Comparison of ENCODE assay signal across 9 cellular contexts in the genomic region with DNA sequence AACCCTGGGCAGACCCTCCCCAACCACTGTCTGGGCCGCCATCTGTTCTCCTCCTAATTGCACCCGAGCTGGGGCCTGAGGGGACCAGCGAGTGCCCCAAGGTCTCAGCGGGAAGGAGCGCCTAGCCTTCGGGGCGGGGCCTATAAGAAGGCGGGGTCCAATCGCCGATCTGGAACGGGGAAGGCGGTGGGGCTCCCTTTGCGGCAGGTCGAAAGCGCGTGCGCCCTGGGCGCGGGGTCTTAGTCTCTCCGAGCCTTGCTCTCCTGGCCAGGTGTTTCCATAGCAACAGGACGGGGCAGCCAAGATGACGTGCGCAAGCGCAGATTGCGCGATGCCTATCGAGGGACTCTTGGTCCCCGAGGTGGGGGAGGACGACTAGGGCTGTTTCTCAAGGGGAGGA. TPM values are rescaled to one million over a fixed set of nuclear protein-coding genes. Genes with fewer than 3 reads are reported as not detected.
A peak's percentile ranks its signal among the peaks of the same experiment; 100 is the strongest.
DNase-seq lines count a peak whose midpoint lies in the region; ATAC-seq, FAIRE-seq and TF ChIP-seq lines count a peak whose summit lies in the region.
"Had no signal": no experiment of that assay in that cellular context is flagged by ENCODE, and none has a peak within 500 bp of the region (broad histone marks: within the 10 kb centered on the region; RNA-seq: fewer than 3 reads in every experiment).

No MANE protein-coding gene starts in this region.

- H3K4me1 ChIP-seq in CD8-positive, alpha-beta T cell (ENCODE audit: insufficient read depth, low read length), result peaks cover 24% of the 10 kb centered on the region

- H3K27me3 Mint-ChIP-seq in CD8-positive, alpha-beta T cell (ENCODE audit: low read depth), result peaks cover 72% of the 10 kb centered on the region
- H3K27me3 Mint-ChIP-seq in mesothelial cell of epicardium (ENCODE audit: low read depth), result peaks cover 76% of the 10 kb centered on the region

- no peak for FAIRE-seq in bronchial epithelial cell (lab: Jason Lieb, UNC)

- no peak overlapping the region for H3K27ac Mint-ChIP-seq in CD8-positive, alpha-beta T cell
- H3K27ac Mint-ChIP-seq in mesothelial cell of epicardium, result no peak overlapping the region

- peaks cover 28% of the 10 kb centered on the region for H3K4me1 Mint-ChIP-seq in CD8-positive, alpha-beta T cell (ENCODE audit: low read depth)
- peaks cover 12% of the 10 kb centered on the region for H3K4me1 Mint-ChIP-seq in mesothelial cell of epicardium

- no peaks in the 10 kb centered on the region for H3K9me3 ChIP-seq in CD8-positive, alpha-beta T cell (ENCODE audit: low read length)

- intact Hi-C loops in CD8-positive, alpha-beta T cell (cut with DNase I, micrococcal nuclease), result no loop called here

- H3K36me3 Mint-ChIP-seq in CD8-positive, alpha-beta T cell, result no peaks in the 10 kb centered on the region
- H3K36me3 Mint-ChIP-seq in mesothelial cell of epicardium, result no peaks in the 10 kb centered on the region

- H3K36me3 ChIP-seq in CD8-positive, alpha-beta T cell (ENCODE audit: insufficient read depth, low read length), result no peaks in the 10 kb centered on the region
- no peaks in the 10 kb centered on the region for H3K36me3 ChIP-seq in bronchial epithelial cell (ENCODE audit: control insufficient read depth, insufficient read depth, low read length)

- ATAC-seq in CD8-positive, alpha-beta T cell, result no peak
- ATAC-seq in GM21360 (IDR thresholded peaks at IDR 0.05; ENCODE audit: unreplicated experiment) (no peak), GM21723 (IDR thresholded peaks at IDR 0.05; ENCODE audit: unreplicated experiment) (no peak), HG02642 (IDR thresholded peaks at IDR 0.05; ENCODE audit: poor library complexity, unreplicated experiment) (no peak)

- H3K27me3 ChIP-seq in CD8-positive, alpha-beta T cell (ENCODE audit: insufficient read depth, low read length), result peaks cover 41% of the 10 kb centered on the region
- H3K27me3 ChIP-seq in bronchial epithelial cell (ENCODE audit: control insufficient read depth, insufficient read depth, low read length), result peaks cover 9% of the 10 kb centered on the region

- TF ChIP-seq CTCF in CD8-positive, alpha-beta T cell (IDR thresholded peaks at IDR 0.05), result no peak
- no peak for TF ChIP-seq CTCF in bronchial epithelial cell (IDR thresholded peaks at IDR 0.05; ENCODE audit: insufficient read depth, low read length, severe bottlenecking)
- TF ChIP-seq CTCF in mesothelial cell of epicardium (IDR thresholded peaks at IDR 0.05; ENCODE audit: unreplicated experiment), result no peak

- no peak for DNase-seq in CD8-positive, alpha-beta T cell
- DNase-seq in NCI-H1417 treated with DMSO at 0.1 percent for 48 hours (lab: John Stamatoyannopoulos, UW) (peak; percentile 83), bronchial epithelial cell (ENCODE audit: low read depth) (no peak), mesothelial cell of epicardium (ENCODE audit: low spot score in 2 of 2, unreplicated experiment in 2 of 2) (peak; percentile 50 to 66), NCI-H2107 treated with DMSO at 0.1 percent for 48 hours (lab: John Stamatoyannopoulos, UW; ENCODE audit: unreplicated experiment) (no peak)

- POLR2A ChIA-PET in CD8-positive, alpha-beta T cell (lab: Charles Lee), result no interaction called here

- no peaks in the 10 kb centered on the region for H3K9me3 Mint-ChIP-seq in CD8-positive, alpha-beta T cell
- H3K9me3 Mint-ChIP-seq in mesothelial cell of epicardium, result no peaks in the 10 kb centered on the region

- no peak overlapping the region for H3K4me3 ChIP-seq in CD8-positive, alpha-beta T cell (ENCODE audit: low read depth, low read length)
- H3K4me3 ChIP-seq in bronchial epithelial cell (ENCODE audit: low read depth, low read length), result peak overlapping the region; percentile 22

- no peak overlapping the region for H3K27ac ChIP-seq in CD8-positive, alpha-beta T cell (ENCODE audit: low read depth, low read length)

- H3K4me3 Mint-ChIP-seq in CD8-positive, alpha-beta T cell, result peak overlapping the region; percentile 26
- peak overlapping the region; percentile 63 for H3K4me3 Mint-ChIP-seq in mesothelial cell of epicardium

- CTCF ChIA-PET in CD8-positive, alpha-beta T cell (lab: Charles Lee), result interaction anchor here (0.8 kb wide), 1 partner anchor 45 kb away, joined by 3 read pairs; no protein-coding TSS in a partner anchor

RNA-seq across cellular contexts. Expression of a gene that starts 2.8 kb away (rescaled TPM):
- 1 to 10 TPM in 1 of 2 experiments, under 1 TPM in 1; 0.64 to 1.1 TPM for total RNA-seq in CD8-positive, alpha-beta T cell
- total RNA-seq in bronchial epithelial cell (0.26 and 0.38 TPM in 2 replicates), mesothelial cell of epicardium (4.0 to 5.8 TPM (median 4.4 TPM) in 3 replicates)

RNA-seq across cellular contexts. Expression of a gene that starts 6.7 kb away (rescaled TPM):
- not detected for total RNA-seq in CD8-positive, alpha-beta T cell
- total RNA-seq in bronchial epithelial cell (not detected in 2 replicates), mesothelial cell of epicardium (not detected in 3 replicates)
- total RNA-seq: liver had no signal

RNA-seq across cellular contexts. Expression of a gene that starts 34.7 kb away (rescaled TPM):
- 1 to 10 TPM; 1.3 to 2.2 TPM for total RNA-seq in CD8-positive, alpha-beta T cell
- total RNA-seq in bronchial epithelial cell (11.1 and 12.9 TPM in 2 replicates), mesothelial cell of epicardium (17.5 to 22.7 TPM (median 19.8 TPM) in 3 replicates)

RNA-seq across cellular contexts. Expression of a gene that starts 39.2 kb away (rescaled TPM):
- total RNA-seq in CD8-positive, alpha-beta T cell, result under 1 TPM in 1 of 2 experiments, not detected in 1; 0.79 TPM
- total RNA-seq in bronchial epithelial cell (not detected in 2 replicates), mesothelial cell of epicardium (8.4 to 11.4 TPM (median 8.8 TPM) in 3 replicates)

RNA-seq across cellular contexts. Expression of a gene that starts 39.5 kb away (rescaled TPM):
- 10 to 100 TPM; 57.5 to 59.1 TPM for total RNA-seq in CD8-positive, alpha-beta T cell
- total RNA-seq in bronchial epithelial cell, result 148 and 157 TPM in 2 replicates
- total RNA-seq in mesothelial cell of epicardium, result 361 to 381 TPM (median 380 TPM) in 3 replicates

Comparison
In these comparisons a context has a peak if more than half of its experiments do, and no peak if none do; other contexts are left out.
1. DNase-seq: peak in NCI-H1417 treated with DMSO at 0.1 percent for 48 hours (single experiment) and mesothelial cell of epicardium (2 of 2); none in CD8-positive, alpha-beta T cell (0 of 7), bronchial epithelial cell (single experiment) and NCI-H2107 treated with DMSO at 0.1 percent for 48 hours (single experiment).